In genomic region chr17:2295575-2295974, GRCh38 we compare ENCODE assay signal across 19 cellular contexts. TPM values are rescaled to one million over a fixed set of nuclear protein-coding genes. Genes with fewer than 3 reads are reported as not detected.
DNase-seq lines count a peak whose midpoint lies in the region; ATAC-seq lines count a peak whose summit lies in the region.
"Had no signal": no experiment of that assay in that cellular context is flagged by ENCODE, and none has a peak within 500 bp of the region (broad histone marks: within the 10 kb centered on the region; RNA-seq: fewer than 3 reads in every experiment).

No MANE protein-coding gene starts in this region.

- H3K36me3 ChIP-seq in naive thymus-derived CD4-positive, alpha-beta T cell (ENCODE audit: control insufficient read depth in 2 of 3, insufficient read depth in 3 of 3, low read length in 3 of 3) = peaks cover 11 to 85% (median 23%) of the 10 kb centered on the region in 3 experiments
- H3K36me3 ChIP-seq in effector memory CD4-positive, alpha-beta T cell (ENCODE audit: control insufficient read depth, insufficient read depth, low read length) = peaks cover 78% of the 10 kb centered on the region

- no peaks in the 10 kb centered on the region for H3K27me3 Mint-ChIP-seq in activated naive CD8-positive, alpha-beta T cell treated with anti-CD3 and anti-CD28 coated beads for 36 hours
- H3K27me3 Mint-ChIP-seq in naive thymus-derived CD4-positive, alpha-beta T cell = no peaks in the 10 kb centered on the region
- H3K27me3 Mint-ChIP-seq: CD8-positive, alpha-beta memory T cell had no signal

- CTCF ChIA-PET in naive thymus-derived CD4-positive, alpha-beta T cell (lab: Charles Lee) = interaction anchor here (0.9 kb wide), 1 partner anchor 12 kb away, joined by 3 read pairs; no protein-coding TSS in a partner anchor

- H3K27me3 ChIP-seq in naive thymus-derived CD4-positive, alpha-beta T cell (ENCODE audit: control insufficient read depth in 2 of 2, insufficient read depth in 2 of 2, low read length in 2 of 2) = no peaks in the 10 kb centered on the region
- no peaks in the 10 kb centered on the region for H3K27me3 ChIP-seq in effector memory CD4-positive, alpha-beta T cell (replicated peaks; ENCODE audit: control insufficient read depth, insufficient read depth, low read length, poor library complexity, severe bottlenecking)
- H3K27me3 ChIP-seq: gastroesophageal sphincter had no signal

- H3K9me3 ChIP-seq in naive thymus-derived CD4-positive, alpha-beta T cell (ENCODE audit: control insufficient read depth in 2 of 3, low read length in 3 of 3) = no peaks in the 10 kb centered on the region
- H3K9me3 ChIP-seq in effector memory CD4-positive, alpha-beta T cell (ENCODE audit: control insufficient read depth, low read length) = no peaks in the 10 kb centered on the region
- H3K9me3 ChIP-seq: A549, gastroesophageal sphincter, thoracic aorta had no signal

- peak overlapping the region; percentile 0 for H3K4me3 Mint-ChIP-seq in activated naive CD8-positive, alpha-beta T cell treated with anti-CD3 and anti-CD28 coated beads for 36 hours
- H3K4me3 Mint-ChIP-seq in naive thymus-derived CD4-positive, alpha-beta T cell = peak overlapping the region in 2 of 10 donors; percentile 6
- H3K4me3 Mint-ChIP-seq: nephron had no signal

- H3K27ac ChIP-seq in naive thymus-derived CD4-positive, alpha-beta T cell (ENCODE audit: low read depth, low read length) = no peak overlapping the region
- H3K27ac ChIP-seq in effector memory CD4-positive, alpha-beta T cell (ENCODE audit: insufficient read depth, low read length, poor library complexity, severe bottlenecking) = no peak overlapping the region
- H3K27ac ChIP-seq: A549, gastroesophageal sphincter, thoracic aorta had no signal

- peaks cover 55% of the 10 kb centered on the region for H3K36me3 Mint-ChIP-seq in activated naive CD8-positive, alpha-beta T cell treated with anti-CD3 and anti-CD28 coated beads for 36 hours
- peaks cover 47 to 72% (median 52%) of the 10 kb centered on the region in 5 donors for H3K36me3 Mint-ChIP-seq in naive thymus-derived CD4-positive, alpha-beta T cell

- peaks cover 32% of the 10 kb centered on the region for H3K4me1 Mint-ChIP-seq in activated naive CD8-positive, alpha-beta T cell treated with anti-CD3 and anti-CD28 coated beads for 36 hours
- peaks cover 21 to 60% (median 53%) of the 10 kb centered on the region in 7 donors for H3K4me1 Mint-ChIP-seq in naive thymus-derived CD4-positive, alpha-beta T cell

- DNase-seq in activated CD4-positive, CD25-positive, alpha-beta regulatory T cell (lab: John Stamatoyannopoulos, UW) = no peak
- peak; percentile 47 for DNase-seq in HT1080 (ENCODE audit: low read depth)
- DNase-seq in activated naive CD8-positive, alpha-beta T cell treated with anti-CD3 and anti-CD28 coated beads for 36 hours = peak; percentile 25
- no peak for DNase-seq in naive thymus-derived CD4-positive, alpha-beta T cell
- DNase-seq in effector memory CD4-positive, alpha-beta T cell = no peak
- DNase-seq: activated CD4-positive, alpha-beta T cell treated with anti-CD3 and anti-CD28 coated beads for 4 hours; activated gamma-delta T cell; caudate nucleus; CD8-positive, alpha-beta memory T cell; Kasumi-1; NCI-H187; NCI-H69 had no signal

- intact Hi-C loops in naive thymus-derived CD4-positive, alpha-beta T cell (cut with micrococcal nuclease) = no loop called here

- ATAC-seq in activated CD4-positive, CD25-positive, alpha-beta regulatory T cell treated with anti-CD3 and anti-CD28 coated beads, Interleukin-2, amount 50 U/mL, for 24 hours = peak; percentile 56 to 59
- ATAC-seq in naive thymus-derived CD4-positive, alpha-beta T cell = no peak
- ATAC-seq in HG02981 (IDR thresholded peaks at IDR 0.05; ENCODE audit: unreplicated experiment) (no peak), GM18909 (IDR thresholded peaks at IDR 0.05; ENCODE audit: poor library complexity, unreplicated experiment) (no peak)
- ATAC-seq: A549, gastroesophageal sphincter had no signal

- H3K4me3 ChIP-seq in naive thymus-derived CD4-positive, alpha-beta T cell (ENCODE audit: low read length) = no peak overlapping the region
- H3K4me3 ChIP-seq in effector memory CD4-positive, alpha-beta T cell (ENCODE audit: insufficient read depth, low read depth, low read length, poor library complexity, severe bottlenecking) = no peak overlapping the region
- H3K4me3 ChIP-seq: A549, gastroesophageal sphincter, thoracic aorta had no signal

- no peaks in the 10 kb centered on the region for H3K9me3 Mint-ChIP-seq in activated naive CD8-positive, alpha-beta T cell treated with anti-CD3 and anti-CD28 coated beads for 36 hours
- H3K9me3 Mint-ChIP-seq in naive thymus-derived CD4-positive, alpha-beta T cell = no peaks in the 10 kb centered on the region
- H3K9me3 Mint-ChIP-seq: CD8-positive, alpha-beta memory T cell; nephron had no signal

- POLR2A ChIA-PET in naive thymus-derived CD4-positive, alpha-beta T cell (lab: Charles Lee) = no interaction called here

- peak overlapping the region; percentile 62 for H3K27ac Mint-ChIP-seq in activated naive CD8-positive, alpha-beta T cell treated with anti-CD3 and anti-CD28 coated beads for 36 hours
- peak overlapping the region in 6 of 9 donors; percentile 2 to 65 (median 38) for H3K27ac Mint-ChIP-seq in naive thymus-derived CD4-positive, alpha-beta T cell
- H3K27ac Mint-ChIP-seq: nephron had no signal

- no peaks in the 10 kb centered on the region for H3K4me1 ChIP-seq in naive thymus-derived CD4-positive, alpha-beta T cell (ENCODE audit: control insufficient read depth in 2 of 2, insufficient read depth in 2 of 2, low read length in 2 of 2)
- H3K4me1 ChIP-seq in effector memory CD4-positive, alpha-beta T cell (ENCODE audit: control insufficient read depth, insufficient read depth, low read length, poor library complexity, severe bottlenecking) = no peaks in the 10 kb centered on the region

RNA-seq across cellular contexts. Expression of gene SMG6, which starts 8.0 kb away (rescaled TPM):
- total RNA-seq in HT1080 (2014; rRNA removed; shearing (Covaris generic)) = 42.8 and 43.9 TPM in 2 replicates
- 55.6 TPM in 2 replicates for polyA plus RNA-seq in HT1080 (2015; cell fraction: cytosol; rRNA removed)
- 54.3 and 58.0 TPM in 2 replicates for polyA plus RNA-seq in HT1080 (2015; cell fraction: nucleus; rRNA removed)
- total RNA-seq in activated naive CD8-positive, alpha-beta T cell treated with anti-CD3 and anti-CD28 coated beads for 36 hours = 10 to 100 TPM; 48.7 to 51.8 TPM
- 10 to 100 TPM; 45.6 to 65.3 (median 55.8) TPM for total RNA-seq in naive thymus-derived CD4-positive, alpha-beta T cell
- polyA plus RNA-seq in naive thymus-derived CD4-positive, alpha-beta T cell = 10 to 100 TPM in 1 of 2 donors, 1 to 10 TPM in 1; 8.6 to 14.0 TPM

RNA-seq across cellular contexts. Expression of gene SRR, which starts 8.2 kb away (rescaled TPM):
- 5.3 and 15.3 TPM in 2 replicates for total RNA-seq in HT1080 (2014; rRNA removed; shearing (Covaris generic))
- polyA plus RNA-seq in HT1080 (2015; cell fraction: cytosol; rRNA removed) = 7.3 and 13.6 TPM in 2 replicates
- polyA plus RNA-seq in HT1080 (2015; cell fraction: nucleus; rRNA removed) = 5.8 and 6.2 TPM in 2 replicates
- total RNA-seq in activated naive CD8-positive, alpha-beta T cell treated with anti-CD3 and anti-CD28 coated beads for 36 hours = 10 to 100 TPM; 10.9 to 13.1 TPM
- 10 to 100 TPM in 1 of 5 experiments, 1 to 10 TPM in 4; 3.1 to 16.0 (median 8.3) TPM for total RNA-seq in naive thymus-derived CD4-positive, alpha-beta T cell
- 1 to 10 TPM; 5.2 to 9.6 TPM for polyA plus RNA-seq in naive thymus-derived CD4-positive, alpha-beta T cell

RNA-seq across cellular contexts. Expression of gene TSR1, which starts 40.7 kb away (rescaled TPM):
- total RNA-seq in HT1080 (2014; rRNA removed; shearing (Covaris generic)) = 144 and 165 TPM in 2 replicates
- 79.6 and 88.6 TPM in 2 replicates for polyA plus RNA-seq in HT1080 (2015; cell fraction: cytosol; rRNA removed)
- polyA plus RNA-seq in HT1080 (2015; cell fraction: nucleus; rRNA removed) = 128 and 142 TPM in 2 replicates
- total RNA-seq in activated naive CD8-positive, alpha-beta T cell treated with anti-CD3 and anti-CD28 coated beads for 36 hours = 100 to 1,000 TPM; 115 to 120 TPM
- 10 to 100 TPM; 22.9 to 42.8 (median 30.0) TPM for total RNA-seq in naive thymus-derived CD4-positive, alpha-beta T cell
- polyA plus RNA-seq in naive thymus-derived CD4-positive, alpha-beta T cell = 10 to 100 TPM; 13.1 to 21.6 TPM

RNA-seq across cellular contexts. Expression of gene SGSM2, which starts 41.7 kb away (rescaled TPM):
- 35.8 and 39.4 TPM in 2 replicates for total RNA-seq in HT1080 (2014; rRNA removed; shearing (Covaris generic))
- 15.1 and 15.6 TPM in 2 replicates for polyA plus RNA-seq in HT1080 (2015; cell fraction: cytosol; rRNA removed)
- 171 and 177 TPM in 2 replicates for polyA plus RNA-seq in HT1080 (2015; cell fraction: nucleus; rRNA removed)
- 10 to 100 TPM; 35.7 to 36.8 TPM for total RNA-seq in activated naive CD8-positive, alpha-beta T cell treated with anti-CD3 and anti-CD28 coated beads for 36 hours
- total RNA-seq in naive thymus-derived CD4-positive, alpha-beta T cell = 100 to 1,000 TPM in 4 of 5 experiments, 10 to 100 TPM in 1; 70.8 to 151 (median 138) TPM
- polyA plus RNA-seq in naive thymus-derived CD4-positive, alpha-beta T cell = 10 to 100 TPM in 1 of 2 donors, 1 to 10 TPM in 1; 9.4 to 22.7 TPM

Comparison
In these comparisons a context has a peak if more than half of its experiments do, and no peak if none do; other contexts are left out.
1. ATAC-seq: peak in activated CD4-positive, CD25-positive, alpha-beta regulatory T cell treated with anti-CD3 and anti-CD28 coated beads, Interleukin-2, amount 50 U/mL, for 24 hours (2 of 2); none in naive thymus-derived CD4-positive, alpha-beta T cell (single experiment), HG02981 (single experiment) and GM18909 (single experiment).
2. DNase-seq: peak in HT1080 (single experiment) and activated naive CD8-positive, alpha-beta T cell treated with anti-CD3 and anti-CD28 coated beads for 36 hours (single experiment); none in activated CD4-positive, CD25-positive, alpha-beta regulatory T cell (0 of 4), naive thymus-derived CD4-positive, alpha-beta T cell (0 of 9) and effector memory CD4-positive, alpha-beta T cell (0 of 3).